In genomic region chr4:93317571-93317970, GRCh38 we compare ENCODE assay signal across 13 cellular contexts.
"Had no signal": no experiment of that assay in that cellular context is flagged by ENCODE, and none has a peak within 500 bp of the region (broad histone marks: within the 10 kb centered on the region; RNA-seq: fewer than 3 reads in every experiment).

No MANE protein-coding gene starts in this region.

- DNase-seq: activated CD4-positive, alpha-beta T cell treated with anti-CD3 and anti-CD28 coated beads for 1 hour; activated CD4-positive, alpha-beta T cell treated with anti-CD3 and anti-CD28 coated beads, Interleukin-2, amount 50 U/mL, for 4 hours; activated naive CD4-positive, alpha-beta T cell treated with Interleukin-2 at 50 U/mL for 16 hours; activated T-cell treated with anti-CD3 and anti-CD28 coated beads for 4 hours; erythroblast; naive B cell; sigmoid colon; spleen; stimulated activated naive CD8-positive, alpha-beta T cell treated with anti-CD3 and anti-CD28 coated beads, Interleukin-15, amount 100 ng/mL, for 72 hours; upper lobe of left lung had no signal

- H3K4me3 ChIP-seq: cardiac muscle cell, sigmoid colon, spleen, upper lobe of left lung had no signal

- H3K27ac ChIP-seq: cardiac muscle cell, parathyroid adenoma, sigmoid colon, spleen, upper lobe of left lung, VCaP had no signal
